9 cellular contexts compared by ENCODE assay signal in genomic region chr1:12229386-12229834, GRCh38. TPM values are rescaled to one million over a fixed set of nuclear protein-coding genes. Genes with fewer than 3 reads are reported as not detected.
A peak's percentile ranks its signal among the peaks of the same experiment; 100 is the strongest.
DNase-seq lines count a peak whose midpoint lies in the region; ATAC-seq, FAIRE-seq and TF ChIP-seq lines count a peak whose summit lies in the region.
"Had no signal": no experiment of that assay in that cellular context is flagged by ENCODE, and none has a peak within 500 bp of the region (broad histone marks: within the 10 kb centered on the region; RNA-seq: fewer than 3 reads in every experiment).

No MANE protein-coding gene starts in this region.

- WGBS in A549 (ENCODE audit: missing lambda C conversion rate) = 61% methylated on average over 13 of the region's 13 CpGs
- WGBS in aorta, 2 donors = 54 to 57% methylated on average over 13 of the region's 13 CpGs

- DNase-seq in A549 (ENCODE audit: low read depth in 1 of 2, low spot score in 1 of 2) (no peak), H7 (no peak), aorta (no peak), OCI-M1 (lab: John Stamatoyannopoulos, UW) (no peak), NCI-H226 (no peak)
- DNase-seq in activated naive CD8-positive, alpha-beta T cell treated with anti-CD3 and anti-CD28 coated beads, Interleukin-2, amount 10 ng/mL, durations not matched to agents 7 days and 5 days = no peak
- DNase-seq in naive thymus-derived CD8-positive, alpha-beta T cell = no peak

- H3K36me3 Mint-ChIP-seq in activated naive CD8-positive, alpha-beta T cell treated with anti-CD3 and anti-CD28 coated beads, Interleukin-2, amount 10 ng/mL, durations not matched to agents 7 days and 5 days = no peaks in the 10 kb centered on the region
- peaks cover 0 to 9% (median 0%) of the 10 kb centered on the region in 3 donors for H3K36me3 Mint-ChIP-seq in naive thymus-derived CD8-positive, alpha-beta T cell

- peak overlapping the region; percentile 70 for H3K4me3 Mint-ChIP-seq in activated naive CD8-positive, alpha-beta T cell treated with anti-CD3 and anti-CD28 coated beads, Interleukin-2, amount 10 ng/mL, durations not matched to agents 7 days and 5 days
- peak overlapping the region; percentile 65 to 85 (median 75) for H3K4me3 Mint-ChIP-seq in naive thymus-derived CD8-positive, alpha-beta T cell

- peak overlapping the region; percentile 99; the same call in 2 of the 3 replicates for H3K4me3 ChIP-seq in A549
- peak overlapping the region; percentile 18 for H3K4me3 ChIP-seq in H7 (ENCODE audit: insufficient read depth, low read depth, low read length)
- H3K4me3 ChIP-seq in aorta (ENCODE audit: low read length in 2 of 2) = no peak overlapping the region

- no peak for TF ChIP-seq CTCF in A549 (IDR thresholded peaks at IDR 0.05)

- CTCF ChIA-PET in A549 (lab: Yijun Ruan, JAX) = interaction anchor here (0.7 to 2.5 kb wide), 6 partner anchors 9 to 430 kb away, joined by 3 to 10 read pairs (median 4); no protein-coding TSS in a partner anchor

- H3K36me3 ChIP-seq in H7 (replicated peaks; ENCODE audit: control insufficient read depth, insufficient read depth, low read length) (no peaks in the 10 kb centered on the region), aorta (ENCODE audit: control insufficient read depth in 1 of 2, insufficient read depth in 2 of 2, low read length in 1 of 2) (no peaks in the 10 kb centered on the region)
- H3K36me3 ChIP-seq: tibial nerve had no signal

- no peak overlapping the region for H3K27ac Mint-ChIP-seq in activated naive CD8-positive, alpha-beta T cell treated with anti-CD3 and anti-CD28 coated beads, Interleukin-2, amount 10 ng/mL, durations not matched to agents 7 days and 5 days
- H3K27ac Mint-ChIP-seq in naive thymus-derived CD8-positive, alpha-beta T cell = peak overlapping the region; percentile 24 to 91 (median 82)

- H3K27ac ChIP-seq in A549 (no peak overlapping the region), aorta (ENCODE audit: low read depth in 1 of 2, low read length in 2 of 2) (no peak overlapping the region)

- no peak for TF ChIP-seq RAD21 in A549 (conservative IDR thresholded peaks at IDR 0.05 in 1 of 2, IDR thresholded peaks at IDR 0.05 in 1 of 2)

- POLR2A ChIA-PET in A549 (lab: Yijun Ruan, JAX) = no interaction called here
- POLR2A ChIA-PET in activated naive CD8-positive, alpha-beta T cell treated with anti-CD3 and anti-CD28 coated beads, Interleukin-2, amount 10 ng/mL, durations not matched to agents 7 days and 5 days (lab: Charles Lee) = interaction anchor here (1.0 to 1.7 kb wide), 4 partner anchors 18 to 321 kb away, joined by 3 to 4 read pairs (median 3); no protein-coding TSS in a partner anchor
- POLR2A ChIA-PET in naive thymus-derived CD8-positive, alpha-beta T cell (lab: Charles Lee) = interaction anchor here (1.9 to 2.0 kb wide), 2 partner anchors 19 to 61 kb away, joined by 5 to 7 read pairs; no protein-coding TSS in a partner anchor

- H3K4me2 ChIP-seq in A549 = peak overlapping the region; percentile 21; the same call in 2 of the 3 replicates

- FAIRE-seq in A549 (lab: Jason Lieb, UNC) = no peak

- H3K4me1 ChIP-seq in A549 (peaks cover 10% of the 10 kb centered on the region), aorta (ENCODE audit: control insufficient read depth in 1 of 2, insufficient read depth in 2 of 2, low read length in 2 of 2) (no peaks in the 10 kb centered on the region)

- ATAC-seq in A549 (peak; percentile 41; a peak in 4 of 6 replicates), aorta (ENCODE audit: low FRiP score) (no peak), GM21526 (IDR thresholded peaks at IDR 0.05; ENCODE audit: low FRiP score, unreplicated experiment) (no peak)
- no peak for ATAC-seq in activated naive CD8-positive, alpha-beta T cell treated with anti-CD3 and anti-CD28 coated beads, Interleukin-2, amount 10 ng/mL, durations not matched to agents 7 days and 5 days (ENCODE audit: low read depth)
- ATAC-seq in naive thymus-derived CD8-positive, alpha-beta T cell = peak; percentile 1 to 8

- no peaks in the 10 kb centered on the region for H3K9me3 ChIP-seq in A549
- H3K9me3 ChIP-seq in aorta (ENCODE audit: control insufficient read depth, low read length) = no peaks in the 10 kb centered on the region
- H3K9me3 ChIP-seq: tibial nerve had no signal

- peaks cover 4% of the 10 kb centered on the region for H3K27me3 Mint-ChIP-seq in activated naive CD8-positive, alpha-beta T cell treated with anti-CD3 and anti-CD28 coated beads, Interleukin-2, amount 10 ng/mL, durations not matched to agents 7 days and 5 days
- H3K27me3 Mint-ChIP-seq in naive thymus-derived CD8-positive, alpha-beta T cell = no peaks in the 10 kb centered on the region

- H3K27me3 ChIP-seq in H7 (ENCODE audit: control insufficient read depth, insufficient read depth, low read length) (no peaks in the 10 kb centered on the region), aorta (ENCODE audit: control insufficient read depth in 1 of 2, insufficient read depth in 2 of 2, low read length in 1 of 2) (no peaks in the 10 kb centered on the region)
- H3K27me3 ChIP-seq: tibial nerve had no signal

- no peaks in the 10 kb centered on the region for H3K9me3 Mint-ChIP-seq in activated naive CD8-positive, alpha-beta T cell treated with anti-CD3 and anti-CD28 coated beads, Interleukin-2, amount 10 ng/mL, durations not matched to agents 7 days and 5 days
- H3K9me3 Mint-ChIP-seq in naive thymus-derived CD8-positive, alpha-beta T cell = no peaks in the 10 kb centered on the region

- intact Hi-C loops in aorta (cut with DNase I) = no loop called here

- peaks cover 4% of the 10 kb centered on the region for H3K4me1 Mint-ChIP-seq in activated naive CD8-positive, alpha-beta T cell treated with anti-CD3 and anti-CD28 coated beads, Interleukin-2, amount 10 ng/mL, durations not matched to agents 7 days and 5 days
- H3K4me1 Mint-ChIP-seq in naive thymus-derived CD8-positive, alpha-beta T cell = peaks cover 8 to 29% (median 16%) of the 10 kb centered on the region in 4 donors

- no peak for TF ChIP-seq POLR2A in A549 (IDR thresholded peaks at IDR 0.05; ENCODE audit: low read length)

- no peak for TF ChIP-seq EP300 in A549 (IDR thresholded peaks at IDR 0.05)

TF ChIP-seq in A549, 52 proteins besides CTCF, POLR2A, EP300 and RAD21:
- TF ChIP-seq ZFP36 (IDR thresholded peaks at IDR 0.05; ENCODE audit: borderline replicate concordance, partially characterized antibody) = no peak
- TF ChIP-seq ESRRA (IDR thresholded peaks at IDR 0.05; ENCODE audit: borderline replicate concordance, low read length) = no peak
- no peak for TF ChIP-seq ZNF302 (CRISPR knock-in tag; IDR thresholded peaks at IDR 0.05)
- no peak for TF ChIP-seq MAZ (IDR thresholded peaks at IDR 0.05; ENCODE audit: borderline replicate concordance, low read depth, low read length)
- no peak for TF ChIP-seq BCL3 (IDR thresholded peaks at IDR 0.05)
- no peak for TF ChIP-seq GATA3 (IDR thresholded peaks at IDR 0.05; ENCODE audit: borderline replicate concordance)
- TF ChIP-seq KDM1A (IDR thresholded peaks at IDR 0.05; ENCODE audit: low read depth) = no peak
- TF ChIP-seq CBX8 (IDR thresholded peaks at IDR 0.05) = no peak

RNA-seq across cellular contexts. Expression of gene VPS13D, which starts 0.4 kb away (rescaled TPM):
- polyA plus RNA-seq in A549 (2011; rRNA removed) = 15.9 and 21.0 TPM in 2 replicates
- 5.9 and 7.2 TPM in 2 replicates for polyA plus RNA-seq in A549 (2012; cell fraction: cytosol; rRNA removed)
- polyA plus RNA-seq in A549 (2012; cell fraction: nucleus; rRNA removed) = 9.0 and 10.8 TPM in 2 replicates
- polyA plus RNA-seq in A549 (2017; fragmentation: RNase III; extraction: RNeasy Plus Mini Kit Qiagen cat#74134 plus additional on column Dnase treatment) = 5.4 to 6.7 TPM (median 6.1 TPM) in 3 replicates
- polyA minus RNA-seq in A549 (2011; rRNA and poly(A)+ RNA removed) = 39.5 and 47.8 TPM in 2 replicates
- 13.1 and 23.7 TPM in 2 replicates for total RNA-seq in H7 (2014; rRNA removed; shearing (Covaris generic))
- 10 to 100 TPM; 52.6 to 53.3 TPM for total RNA-seq in activated naive CD8-positive, alpha-beta T cell treated with anti-CD3 and anti-CD28 coated beads, Interleukin-2, amount 10 ng/mL, durations not matched to agents 7 days and 5 days
- total RNA-seq in naive thymus-derived CD8-positive, alpha-beta T cell = 10 to 100 TPM; 63.0 to 64.9 TPM
- 1 to 10 TPM; 5.3 to 7.5 (median 5.4) TPM for polyA plus RNA-seq in naive thymus-derived CD8-positive, alpha-beta T cell
- 100 to 1,000 TPM in 1 of 2 donors, 10 to 100 TPM in 1; 94.2 to 134 TPM for total RNA-seq in aorta
- 10 to 100 TPM; 15.8 to 23.6 TPM for polyA plus RNA-seq in aorta

Comparison
In these comparisons a context has a peak if more than half of its experiments do, and no peak if none do; other contexts are left out.
1. ATAC-seq: peak in A549 (2 of 2) and naive thymus-derived CD8-positive, alpha-beta T cell (2 of 2); none in activated naive CD8-positive, alpha-beta T cell treated with anti-CD3 and anti-CD28 coated beads, Interleukin-2, amount 10 ng/mL, durations not matched to agents 7 days and 5 days (single experiment), aorta (single experiment) and GM21526 (single experiment).
2. H3K4me3 ChIP-seq: peak in A549 (single experiment) and H7 (single experiment); none in aorta (0 of 2).